In the genomic region with DNA sequence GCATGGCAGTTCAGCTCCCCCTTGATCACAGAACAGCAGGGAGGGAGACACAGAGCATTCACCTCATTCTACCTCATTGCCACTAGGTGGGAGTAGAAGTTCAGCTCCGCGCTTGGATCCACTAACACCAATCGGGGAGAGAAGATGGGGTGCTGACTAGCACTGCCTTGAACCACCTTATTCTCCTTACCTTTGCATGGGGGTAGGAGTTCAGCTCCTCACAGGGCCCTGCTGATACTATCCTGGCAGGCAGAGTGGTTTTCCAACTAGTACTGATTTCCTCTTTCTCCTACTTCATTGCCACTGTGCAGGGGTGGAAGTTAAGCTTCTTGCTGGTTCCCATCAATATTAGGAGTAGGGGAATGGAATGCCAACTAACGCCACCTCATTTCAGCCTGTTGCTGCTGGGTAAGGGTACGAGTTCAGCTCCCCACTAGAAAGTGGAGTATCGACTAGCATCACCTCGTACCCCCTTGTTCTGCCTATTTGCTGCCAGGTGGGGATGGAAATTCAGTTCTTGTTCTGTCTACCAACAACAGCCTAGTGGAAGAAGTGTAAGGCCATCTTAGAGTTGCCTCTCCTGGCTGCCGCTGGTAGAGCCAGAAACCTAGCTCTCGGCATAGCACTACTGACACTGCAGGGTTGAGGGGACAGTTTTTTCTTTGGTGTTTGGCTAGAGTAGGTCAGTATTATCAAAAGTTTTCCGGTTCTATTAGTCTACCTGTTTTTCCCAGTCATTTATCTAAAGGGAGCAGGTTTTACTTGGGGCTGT, we compare ENCODE assay signal across 8 cellular contexts.
DNase-seq lines count a peak whose midpoint lies in the region; ATAC-seq and TF ChIP-seq lines count a peak whose summit lies in the region.

No MANE protein-coding gene starts in this region.

- H3K27ac ChIP-seq in breast epithelium (peak overlapping the region in 1 of 2 donors; percentile 30), tibial artery (no peak overlapping the region)

- H3K4me1 ChIP-seq in breast epithelium: no peaks in the 10 kb centered on the region
- H3K4me1 ChIP-seq in tibial artery: peaks cover 0 to 6% (median 0%) of the 10 kb centered on the region in 4 donors

- TF ChIP-seq CTCF in breast epithelium (IDR thresholded peaks at IDR 0.05) (peak in 2 of 3 donors; percentile 18 to 54), kidney epithelial cell (IDR thresholded peaks at IDR 0.05; ENCODE audit: insufficient read depth, low read length, poor library complexity, severe bottlenecking) (peak; percentile 81), tibial artery (IDR thresholded peaks at IDR 0.05) (peak; percentile 56 to 69)

- ATAC-seq in GM19467 (IDR thresholded peaks at IDR 0.05; ENCODE audit: unreplicated experiment) (peak; percentile 77), HG03442 (IDR thresholded peaks at IDR 0.05; ENCODE audit: unreplicated experiment) (peak; percentile 82)

- H3K27me3 ChIP-seq in breast epithelium (no peaks in the 10 kb centered on the region), kidney epithelial cell (ENCODE audit: control insufficient read depth, insufficient read depth, low read length) (no peaks in the 10 kb centered on the region), tibial artery (no peaks in the 10 kb centered on the region)

- DNase-seq in NCI-H187 (lab: John Stamatoyannopoulos, UW): peak; percentile 9 to 22
- DNase-seq in NCI-H187 treated with DMSO at 0.1 percent for 48 hours (lab: John Stamatoyannopoulos, UW): no peak
- peak; percentile 41 for DNase-seq in NCI-H82 treated with DMSO at 0.1 percent for 48 hours (lab: John Stamatoyannopoulos, UW; ENCODE audit: unreplicated experiment)
- no peak for DNase-seq in breast epithelium (ENCODE audit: low spot score in 2 of 2)
- no peak for DNase-seq in kidney epithelial cell (ENCODE audit: low read depth)
- peak in 1 of 2 donors; percentile 25 for DNase-seq in tibial artery

- TF ChIP-seq POLR2A in breast epithelium (IDR thresholded peaks at IDR 0.05): no peak

- intact Hi-C loops in breast epithelium (cut with DNase I; ENCODE audit: low total_unique reads): no loop called here
- intact Hi-C loops in tibial artery (cut with DNase I; ENCODE audit: low total_unique reads): loop anchor here (10.0 kb wide), 1 partner anchor 688 kb away; no protein-coding TSS in a partner anchor

- H3K9me3 ChIP-seq in breast epithelium (no peaks in the 10 kb centered on the region), tibial artery (no peaks in the 10 kb centered on the region)

- H3K4me3 ChIP-seq in breast epithelium (no peak overlapping the region), kidney epithelial cell (ENCODE audit: low read depth, low read length) (no peak overlapping the region), tibial artery (no peak overlapping the region)

- no peaks in the 10 kb centered on the region for H3K36me3 ChIP-seq in breast epithelium
- H3K36me3 ChIP-seq in kidney epithelial cell (ENCODE audit: control insufficient read depth, insufficient read depth, low read length): no peaks in the 10 kb centered on the region
- H3K36me3 ChIP-seq in tibial artery: no peaks in the 10 kb centered on the region

Comparison
In these comparisons a context has a peak if more than half of its experiments do, and no peak if none do; other contexts are left out.
1. DNase-seq: peak in NCI-H187 (2 of 2) and NCI-H82 treated with DMSO at 0.1 percent for 48 hours (single experiment); none in NCI-H187 treated with DMSO at 0.1 percent for 48 hours (single experiment), breast epithelium (0 of 2) and kidney epithelial cell (single experiment).
2. Peak in every context shown above with its lines, with median percentiles within 50 percentile points of each other: CTCF ChIP-seq.